8 cellular contexts compared by ENCODE assay signal in genomic region chr18:77114564-77115391, GRCh38. TPM values are rescaled to one million over a fixed set of nuclear protein-coding genes. Genes with fewer than 3 reads are reported as not detected.
A peak's percentile ranks its signal among the peaks of the same experiment; 100 is the strongest.
DNase-seq lines count a peak whose midpoint lies in the region; ATAC-seq and TF ChIP-seq lines count a peak whose summit lies in the region.

No MANE protein-coding gene starts in this region.

- no peaks in the 10 kb centered on the region for H3K9me3 ChIP-seq in body of pancreas

- H4K20me1 ChIP-seq in GM23338 (replicated peaks; ENCODE audit: insufficient read depth), result no peaks in the 10 kb centered on the region; the same call in 1 of the 2 replicates

- H3K79me2 ChIP-seq in GM23338 (replicated peaks; ENCODE audit: insufficient read depth), result peaks cover 7% of the 10 kb centered on the region; the same call in 1 of the 2 replicates

- ATAC-seq in HG02588 (IDR thresholded peaks at IDR 0.05; ENCODE audit: unreplicated experiment), result peak; percentile 88
- peak; percentile 92 for ATAC-seq in body of pancreas
- ATAC-seq in GM23338, result no peak

- WGBS in body of pancreas, 2 donors, result 0 to 6% methylated on average over 3 to 27 of the region's 27 CpGs

- H3K4me3 ChIP-seq in body of pancreas (no peak overlapping the region), GM23338 (no peak overlapping the region)

- no peak overlapping the region for H2AFZ ChIP-seq in GM23338

- H3K4me3 Mint-ChIP-seq in GM23338, result no peak overlapping the region

- H3K4me1 Mint-ChIP-seq in GM23338, result peaks cover 46% of the 10 kb centered on the region

- intact Hi-C loops in body of pancreas (cut with DNase I), result no loop called here

- H3K27me3 ChIP-seq in body of pancreas (no peaks in the 10 kb centered on the region), layer of hippocampus (ENCODE audit: control insufficient read depth, insufficient read depth, low read length) (no peaks in the 10 kb centered on the region), GM23338 (ENCODE audit: insufficient read depth) (no peaks in the 10 kb centered on the region)

- peak in 2 of 3 donors; percentile 55 to 63 for TF ChIP-seq POLR2A in body of pancreas (IDR thresholded peaks at IDR 0.05)

- no peaks in the 10 kb centered on the region for H3K9me2 ChIP-seq in GM23338 (ENCODE audit: insufficient read depth)

- H3F3A ChIP-seq in GM23338 (replicated peaks; ENCODE audit: low read depth), result no peaks in the 10 kb centered on the region

- H3K4me1 ChIP-seq in body of pancreas, result peaks cover 50% of the 10 kb centered on the region
- H3K4me1 ChIP-seq in GM23338 (ENCODE audit: insufficient read depth), result peaks cover 17% of the 10 kb centered on the region

- DNase-seq in GM04503 (ENCODE audit: low read depth) (peak; percentile 96), NCI-H460 (ENCODE audit: extremely low read depth, low read depth) (peak; percentile 88), body of pancreas (peak; percentile 88 to 97 (median 93)), stromal cell of bone marrow (ENCODE audit: low read depth) (peak; percentile 83), NCI-H748 (lab: John Stamatoyannopoulos, UW; ENCODE audit: unreplicated experiment) (no peak), GM23338 (ENCODE audit: low spot score) (no peak)

- H3K9me3 Mint-ChIP-seq in GM23338, result no peaks in the 10 kb centered on the region; the same call in 2 of the 3 replicates

- no peak overlapping the region; the same call in 1 of the 2 replicates for H3K27ac Mint-ChIP-seq in GM23338

- peaks cover 7% of the 10 kb centered on the region for H3K27me3 Mint-ChIP-seq in GM23338 (ENCODE audit: insufficient read depth, low read depth, poor library complexity)

- no peak overlapping the region for H3K4me2 ChIP-seq in GM23338

- peaks cover 6% of the 10 kb centered on the region; the same call in 2 of the 3 replicates for H3K36me3 Mint-ChIP-seq in GM23338 (ENCODE audit: low read depth)

- no peak for TF ChIP-seq CTCF in body of pancreas (IDR thresholded peaks at IDR 0.05)
- TF ChIP-seq CTCF in GM23338 (conservative IDR thresholded peaks at IDR 0.05; ENCODE audit: low read depth in 2 of 2), result no peak

- peak overlapping the region; percentile 89 to 99 (median 98) for H3K27ac ChIP-seq in body of pancreas
- peak overlapping the region; percentile 59 for H3K27ac ChIP-seq in layer of hippocampus (ENCODE audit: low read depth, low read length)
- H3K27ac ChIP-seq in GM23338 (ENCODE audit: low read depth), result no peak overlapping the region

- H3K36me3 ChIP-seq in body of pancreas (replicated peaks in 1 of 2; ENCODE audit: insufficient read depth in 1 of 2, low read depth in 2 of 2), result no peaks in the 10 kb centered on the region
- no peaks in the 10 kb centered on the region for H3K36me3 ChIP-seq in GM23338 (ENCODE audit: insufficient read depth)

TF ChIP-seq in GM23338, 12 proteins besides CTCF, POLR2A, EP300 and RAD21:
- TF ChIP-seq POLR2AphosphoS5 (IDR thresholded peaks at IDR 0.05; ENCODE audit: low read depth) (no peak), EZH2 (IDR thresholded peaks at IDR 0.05; ENCODE audit: low read depth, unreplicated experiment) (no peak)
TF ChIP-seq in GM23338: peak in this region for 0.

RNA-seq across cellular contexts. Expression of gene MBP, which starts 17.8 kb away (rescaled TPM):
- total RNA-seq in NCI-H460 (2014; rRNA removed; shearing (Covaris generic)), result 99.3 and 115 TPM in 2 replicates
- 27.0 and 28.6 TPM in 2 replicates for polyA plus RNA-seq in NCI-H460 (2014; cell fraction: nucleus; rRNA removed)
- total RNA-seq in body of pancreas, result 10 to 100 TPM; 17.4 to 24.4 TPM
- total RNA-seq in GM23338 (2014; rRNA removed; shearing (Covaris generic)), result 20.7 and 22.9 TPM in 2 replicates
- polyA plus RNA-seq in GM23338 (2016; fragmentation: Nextera tagmentation; extraction: Ambion mirVana), result 14.6 and 18.4 TPM in 2 replicates

Comparison
In these comparisons a context has a peak if more than half of its experiments do, and no peak if none do; other contexts are left out.
1. DNase-seq: peak in GM04503 (single experiment), NCI-H460 (single experiment), body of pancreas (4 of 4) and stromal cell of bone marrow (single experiment); none in NCI-H748 (single experiment) and GM23338 (single experiment).